In genomic region chr15:95604634-95605036, GRCh38 we compare ENCODE assay signal across 13 cellular contexts.
DNase-seq lines count a peak whose midpoint lies in the region; ATAC-seq, FAIRE-seq and TF ChIP-seq lines count a peak whose summit lies in the region.
"Had no signal": no experiment of that assay in that cellular context is flagged by ENCODE, and none has a peak within 500 bp of the region (broad histone marks: within the 10 kb centered on the region; RNA-seq: fewer than 3 reads in every experiment).

No MANE protein-coding gene starts in this region.

- H3K4me1 ChIP-seq in right cardiac atrium (ENCODE audit: control insufficient read depth, insufficient read depth, low read length), result no peaks in the 10 kb centered on the region

- POLR2A ChIA-PET in HEK293T (lab: Yijun Ruan, JAX), result no interaction called here

- no peak for FAIRE-seq in bronchial epithelial cell (lab: Jason Lieb, UNC)

- CTCF ChIA-PET in HEK293T (lab: Yijun Ruan, JAX), result no interaction called here

- H3K4me3 ChIP-seq in bronchial epithelial cell (ENCODE audit: low read depth, low read length), result no peak overlapping the region
- H3K4me3 ChIP-seq in right cardiac atrium (ENCODE audit: low read length), result no peak overlapping the region

- no peaks in the 10 kb centered on the region for H3K36me3 ChIP-seq in bronchial epithelial cell (ENCODE audit: control insufficient read depth, insufficient read depth, low read length)

- no peak overlapping the region for H3K27ac ChIP-seq in right cardiac atrium (ENCODE audit: low read length)
- H3K27ac ChIP-seq: epithelial cell of prostate had no signal

- no peak for TF ChIP-seq CTCF in bronchial epithelial cell (IDR thresholded peaks at IDR 0.05; ENCODE audit: insufficient read depth, low read length, severe bottlenecking)

- 29% methylated on average over 1 of the region's 1 CpG for WGBS in right cardiac atrium

- ATAC-seq in right cardiac atrium, result peak; percentile 51 to 68
- ATAC-seq in HG02870 (IDR thresholded peaks at IDR 0.05; ENCODE audit: unreplicated experiment), result no peak
- no peak for ATAC-seq in HG03025 (IDR thresholded peaks at IDR 0.05; ENCODE audit: low FRiP score, unreplicated experiment)

- H3K9me3 ChIP-seq in right cardiac atrium (ENCODE audit: control insufficient read depth, low read length), result no peaks in the 10 kb centered on the region

- H3K27me3 ChIP-seq in bronchial epithelial cell (ENCODE audit: control insufficient read depth, insufficient read depth, low read length) (no peaks in the 10 kb centered on the region), right cardiac atrium (ENCODE audit: control insufficient read depth, insufficient read depth) (no peaks in the 10 kb centered on the region)

- intact Hi-C loops in right cardiac atrium (cut with DNase I), result no loop called here

- DNase-seq in HEK293T (ENCODE audit: extremely low spot score) (no peak), bronchial epithelial cell (ENCODE audit: low read depth) (peak; percentile 12), right cardiac atrium (no peak), stromal cell of bone marrow (ENCODE audit: low read depth) (peak; percentile 92)
- DNase-seq in activated CD8-positive, alpha-beta memory T cell treated with anti-CD3 and anti-CD28 coated beads, Interleukin-2, amount 50 U/mL, for 48 hours, result no peak
- DNase-seq in stimulated activated CD4-positive, alpha-beta T cell treated with anti-CD3 and anti-CD28 coated beads, Interleukin-2, amount 100 ng/mL, for 48 hours, result no peak
- DNase-seq: activated naive CD8-positive, alpha-beta T cell treated with anti-CD3 and anti-CD28 coated beads, Interleukin-2, amount 10 ng/mL, durations not matched to agents 7 days and 5 days; DMS79; NCI-H1694 treated with DMSO at 0.1 percent for 48 hours; T1000 had no signal

TF ChIP-seq in HEK293T, 16 proteins besides CTCF, POLR2A, EP300 and RAD21:
- TF ChIP-seq L3MBTL2 (conservative IDR thresholded peaks at IDR 0.05), result 0 out of 2 replicates have a peak, but pooled peaks have one; percentile 30
- peak; percentile 98 for TF ChIP-seq CTBP1 (IDR thresholded peaks at IDR 0.05; ENCODE audit: borderline replicate concordance)
- TF ChIP-seq ZNF384 (IDR thresholded peaks at IDR 0.05), result peak; percentile 81
- TF ChIP-seq NFRKB (IDR thresholded peaks at IDR 0.05), result no peak
- peak; percentile 54; the same call in 1 of the 2 replicates for TF ChIP-seq TARDBP (IDR thresholded peaks at IDR 0.05)
- 0 out of 2 replicates have a peak, but pooled peaks have one; percentile 59 for TF ChIP-seq FOXK2 (IDR thresholded peaks at IDR 0.05)
- TF ChIP-seq BHLHE40 (IDR thresholded peaks at IDR 0.05; ENCODE audit: borderline replicate concordance), result no peak
- TF ChIP-seq SUZ12 (IDR thresholded peaks at IDR 0.05), result no peak
- peak; percentile 93 for TF ChIP-seq PKNOX1 (IDR thresholded peaks at IDR 0.05)
- TF ChIP-seq FOXA1 (IDR thresholded peaks at IDR 0.05), result no peak
- no peak; the same call in 1 of the 2 replicates for TF ChIP-seq ELF4 (IDR thresholded peaks at IDR 0.05)
- peak; percentile 85 for TF ChIP-seq ARNT (IDR thresholded peaks at IDR 0.05)
- TF ChIP-seq HDGF (IDR thresholded peaks at IDR 0.05; ENCODE audit: borderline replicate concordance), result no peak
- no peak for TF ChIP-seq LEF1 (IDR thresholded peaks at IDR 0.05; ENCODE audit: borderline replicate concordance)
- TF ChIP-seq SP1 (IDR thresholded peaks at IDR 0.05), result no peak
- no peak for TF ChIP-seq FOXM1 (IDR thresholded peaks at IDR 0.05; ENCODE audit: borderline replicate concordance)

Comparison
In these comparisons a context has a peak if more than half of its experiments do, and no peak if none do; other contexts are left out.
1. DNase-seq: peak in bronchial epithelial cell (single experiment) and stromal cell of bone marrow (single experiment); none in HEK293T (single experiment), right cardiac atrium (0 of 3), activated CD8-positive, alpha-beta memory T cell treated with anti-CD3 and anti-CD28 coated beads, Interleukin-2, amount 50 U/mL, for 48 hours (single experiment) and stimulated activated CD4-positive, alpha-beta T cell treated with anti-CD3 and anti-CD28 coated beads, Interleukin-2, amount 100 ng/mL, for 48 hours (0 of 2).
2. ATAC-seq: peak in right cardiac atrium (2 of 2); none in HG02870 (single experiment) and HG03025 (single experiment).